Comparison of ENCODE assay signal across 30 cellular contexts in genomic region chr7:25879799-25880198, GRCh38.
"Had no signal": no experiment of that assay in that cellular context is flagged by ENCODE, and none has a peak within 500 bp of the region (broad histone marks: within the 10 kb centered on the region; RNA-seq: fewer than 3 reads in every experiment).

No MANE protein-coding gene starts in this region.

- DNase-seq: naive thymus-derived CD4-positive, alpha-beta T cell; natural killer cell; occipital lobe; ovary; posterior cingulate gyrus; psoas muscle; right cardiac atrium; right lobe of liver; sigmoid colon; spleen; stimulated activated CD4-positive, alpha-beta T cell treated with anti-CD3 and anti-CD28 coated beads, Interleukin-12 subunit alpha, Interleukin-12 subunit beta, amount 100 ng/mL, for 4 hours; stimulated activated CD4-positive, alpha-beta T cell treated with anti-CD3 and anti-CD28 coated beads, Interleukin-1b, Interleukin-23, amount 100 ng/mL, for 48 hours; stimulated activated CD4-positive, alpha-beta T cell treated with anti-CD3 and anti-CD28 coated beads, Interleukin-2, amount 100 ng/mL, for 48 hours; stimulated activated CD4-positive, alpha-beta T cell treated with anti-CD3 and anti-CD28 coated beads, Interleukin-4, amount 100 ng/mL, for 4 hours; stimulated activated CD8-positive, alpha-beta memory T cell treated with anti-CD3 and anti-CD28 coated beads, Interleukin-4, amount 100 ng/mL, for 48 hours; stimulated activated naive CD4-positive, alpha-beta T cell; stimulated activated naive CD8-positive, alpha-beta T cell treated with anti-CD3 and anti-CD28 coated beads, Interleukin-15, amount 100 ng/mL, for 72 hours; stimulated activated naive CD8-positive, alpha-beta T cell treated with anti-CD3 and anti-CD28 coated beads, Interleukin-15, Interleukin-2, amounts not matched to agents 100 U/mL and 50 U/mL, for 24 hours; substantia nigra; testis; tibial artery; transverse colon; upper lobe of right lung; uterus had no signal

- H3K79me2 ChIP-seq: parathyroid adenoma had no signal

- ATAC-seq: naive thymus-derived CD4-positive, alpha-beta T cell; natural killer cell; psoas muscle; right cardiac atrium; right lobe of liver; stimulated activated memory B cell treated with anti-CD40 and anti-IgM and Interleukin-4, amounts not matched to agents 10 μg/mL and 1 μg/mL and 100 μg/mL, for 72 hours; stimulated activated naive CD8-positive, alpha-beta T cell treated with anti-CD3 and anti-CD28 coated beads, Interleukin-15, amount 100 ng/mL, for 72 hours; stimulated activated naive CD8-positive, alpha-beta T cell treated with anti-CD3 and anti-CD28 coated beads, Interleukin-15, Interleukin-2, amounts not matched to agents 100 U/mL and 50 U/mL, for 24 hours; upper lobe of right lung had no signal

- H3K9ac ChIP-seq: neural progenitor cell, parathyroid adenoma had no signal

- H3K4me3 ChIP-seq: neural progenitor cell, ovary, psoas muscle, right lobe of liver, sigmoid colon, skin epidermis, smooth muscle cell, spleen, suprapubic skin, testis, tibial artery, transverse colon, upper lobe of right lung, uterus had no signal

- H3K4me2 ChIP-seq: neural progenitor cell, smooth muscle cell had no signal

- H3K27ac ChIP-seq: neural progenitor cell, ovary, parathyroid adenoma, psoas muscle, right lobe of liver, sigmoid colon, skin epidermis, spleen, suprapubic skin, testis, tibial artery, transverse colon, upper lobe of right lung, uterus had no signal

- H3K4me1 ChIP-seq: neural progenitor cell, parathyroid adenoma, right lobe of liver, sigmoid colon, spleen, suprapubic skin, testis, tibial artery, transverse colon, upper lobe of right lung, uterus had no signal

- H3K27me3 ChIP-seq: ovary, testis had no signal

- H2AFZ ChIP-seq: neural progenitor cell, parathyroid adenoma had no signal

- H3K36me3 ChIP-seq: neural progenitor cell, ovary, right lobe of liver, sigmoid colon, spleen, suprapubic skin, tibial artery, transverse colon, upper lobe of right lung, uterus had no signal

- H3K9me3 ChIP-seq: ovary, psoas muscle, right lobe of liver, sigmoid colon, spleen, suprapubic skin, testis, tibial artery, transverse colon, upper lobe of right lung, uterus had no signal
